Comparison of ENCODE assay signal across 8 cellular contexts in genomic region chr18:32093106-32093511, GRCh38. TPM values are rescaled to one million over a fixed set of nuclear protein-coding genes. Genes with fewer than 3 reads are reported as not detected.
A peak's percentile ranks its signal among the peaks of the same experiment; 100 is the strongest.
DNase-seq lines count a peak whose midpoint lies in the region; ATAC-seq and TF ChIP-seq lines count a peak whose summit lies in the region.

No MANE protein-coding gene starts in this region.

- H3K27me3 ChIP-seq in AG04450 (ENCODE audit: control insufficient read depth, insufficient read depth, low read length) (no peaks in the 10 kb centered on the region), mesendoderm (ENCODE audit: insufficient read depth, low read length, poor library complexity) (no peaks in the 10 kb centered on the region)

- H3K4me3 Mint-ChIP-seq in activated CD8-positive, alpha-beta T cell treated with anti-CD3 and anti-CD28 coated beads for 36 hours, result peak overlapping the region; percentile 97

- H3K27me3 Mint-ChIP-seq in activated CD8-positive, alpha-beta T cell treated with anti-CD3 and anti-CD28 coated beads for 36 hours, result no peaks in the 10 kb centered on the region

- H3K9me3 ChIP-seq in AG04450 (ENCODE audit: control insufficient read depth, insufficient read depth, low read length), result peaks cover 4% of the 10 kb centered on the region; the same call in 1 of the 2 replicates

- H3K9ac ChIP-seq in mesendoderm (ENCODE audit: low read length), result peak overlapping the region; percentile 97

- peak overlapping the region; percentile 56 for H3K4ac ChIP-seq in mesendoderm (ENCODE audit: low read depth, low read length)

- intact Hi-C loops in activated CD8-positive, alpha-beta T cell treated with anti-CD3 and anti-CD28 coated beads for 36 hours (cut with micrococcal nuclease), result loop anchor here (2.0 to 5.0 kb wide), 3 partner anchors 46 to 151 kb away; partner anchors contain the start of genes RNF125 and TRAPPC8

- no peak overlapping the region for H2AK5ac ChIP-seq in mesendoderm (ENCODE audit: low read length)

- CTCF ChIA-PET in AG04450 (lab: Charles Lee), result no interaction called here
- CTCF ChIA-PET in activated CD8-positive, alpha-beta T cell treated with anti-CD3 and anti-CD28 coated beads for 36 hours (lab: Charles Lee), result interaction anchor here (1.0 kb wide), 1 partner anchor 14 kb away, joined by 3 read pairs; no protein-coding TSS in a partner anchor

- peaks cover 3% of the 10 kb centered on the region for H3K4me1 ChIP-seq in mesendoderm (ENCODE audit: control insufficient read depth, low read depth, low read length)

- H3K36me3 ChIP-seq in mesendoderm (ENCODE audit: control insufficient read depth, insufficient read depth, low read length), result peaks cover 1% of the 10 kb centered on the region

- H4K8ac ChIP-seq in mesendoderm (ENCODE audit: low read depth, low read length), result no peak overlapping the region

- POLR2A ChIA-PET in AG04450 (lab: Yijun Ruan, JAX), result interaction anchor here (0.5 kb wide), 2 partner anchors 10 to 243 kb away, joined by 3 to 8 read pairs; no protein-coding TSS in a partner anchor
- POLR2A ChIA-PET in activated CD8-positive, alpha-beta T cell treated with anti-CD3 and anti-CD28 coated beads for 36 hours (lab: Charles Lee), result interaction anchor here (1.0 to 3.2 kb wide), 7 partner anchors 9 to 149 kb away, joined by 3 to 54 read pairs (median 9); partner anchors contain the start of genes RNF125 and TRAPPC8

- H3K4me3 ChIP-seq in AG04450 (ENCODE audit: low read depth, low read length) (peak overlapping the region; percentile 94), mesendoderm (ENCODE audit: low read length) (peak overlapping the region; percentile 63)

- peak overlapping the region; percentile 99 for H3K56ac ChIP-seq in mesendoderm (ENCODE audit: low read length)

- no peak overlapping the region for H4K5ac ChIP-seq in mesendoderm (ENCODE audit: low read length)

- H3K79me1 ChIP-seq in mesendoderm (ENCODE audit: low read length), result peaks cover 9% of the 10 kb centered on the region

- TF ChIP-seq CTCF in AG04450 (IDR thresholded peaks at IDR 0.05; ENCODE audit: low read depth, low read length), result no peak
- no peak for TF ChIP-seq CTCF in activated CD8-positive, alpha-beta T cell treated with anti-CD3 and anti-CD28 coated beads for 36 hours (IDR thresholded peaks at IDR 0.05)

- peak overlapping the region; percentile 97 for H3K27ac Mint-ChIP-seq in activated CD8-positive, alpha-beta T cell treated with anti-CD3 and anti-CD28 coated beads for 36 hours

- peaks cover 43% of the 10 kb centered on the region for H3K79me2 ChIP-seq in mesendoderm (ENCODE audit: control insufficient read depth, insufficient read depth, low read length)

- H3K36me3 Mint-ChIP-seq in activated CD8-positive, alpha-beta T cell treated with anti-CD3 and anti-CD28 coated beads for 36 hours (ENCODE audit: low read depth), result peaks cover 37% of the 10 kb centered on the region

- no peaks in the 10 kb centered on the region for H3K9me3 Mint-ChIP-seq in activated CD8-positive, alpha-beta T cell treated with anti-CD3 and anti-CD28 coated beads for 36 hours

- H3K27ac ChIP-seq in AG04450 (ENCODE audit: low read depth, low read length), result peak overlapping the region; percentile 77
- peak overlapping the region; percentile 86 for H3K27ac ChIP-seq in mesendoderm (ENCODE audit: low read depth, low read length)

- whole genome bisulfite sequencing in mesendoderm (ENCODE audit: extremely low coverage, insufficient coverage, low lambda C conversion rate), result no CpG with 5 or more reads among the region's 32 CpGs

- peak overlapping the region; percentile 51 for H3K4me2 ChIP-seq in mesendoderm (ENCODE audit: low read length)

- H3K4me1 Mint-ChIP-seq in activated CD8-positive, alpha-beta T cell treated with anti-CD3 and anti-CD28 coated beads for 36 hours (ENCODE audit: low read depth), result peaks cover 40% of the 10 kb centered on the region

- no peak overlapping the region for H2BK120ac ChIP-seq in mesendoderm (ENCODE audit: low read depth, low read length)

- ATAC-seq in GM18517 (IDR thresholded peaks at IDR 0.05; ENCODE audit: unreplicated experiment), result peak; percentile 31
- ATAC-seq in HG03025 (IDR thresholded peaks at IDR 0.05; ENCODE audit: low FRiP score, unreplicated experiment), result peak; percentile 46
- ATAC-seq in activated CD8-positive, alpha-beta T cell treated with anti-CD3 and anti-CD28 coated beads for 36 hours, result no peak

- peak overlapping the region; percentile 96 for H3K18ac ChIP-seq in mesendoderm (ENCODE audit: low read length)

- H3K23ac ChIP-seq in mesendoderm (ENCODE audit: low read length), result no peak overlapping the region

- H2BK15ac ChIP-seq in mesendoderm (replicated peaks; ENCODE audit: low read depth), result no peak overlapping the region

- no peak overlapping the region for H2BK5ac ChIP-seq in mesendoderm (ENCODE audit: low read length)

- DNase-seq in AG04450 (ENCODE audit: low read depth, low spot score) (peak; percentile 11), NCI-H2196 (lab: John Stamatoyannopoulos, UW; ENCODE audit: unreplicated experiment) (peak; percentile 30), epidermal melanocyte (ENCODE audit: insufficient read length, low spot score) (peak; percentile 50), mesendoderm (peak; percentile 82)
- DNase-seq in activated CD8-positive, alpha-beta T cell treated with anti-CD3 and anti-CD28 coated beads for 36 hours, result peak; percentile 40
- peak; percentile 19 for DNase-seq in stimulated activated naive CD4-positive, alpha-beta T cell treated with Interleukin-2 at 50 U/mL for 16 hours (lab: John Stamatoyannopoulos, UW)

RNA-seq across cellular contexts. Expression of gene RNF138, which starts 1.4 kb away (rescaled TPM):
- 10.6 and 12.5 TPM in 2 replicates for polyA plus RNA-seq in AG04450 (2011; rRNA removed)
- 23.8 and 26.9 TPM in 2 replicates for polyA minus RNA-seq in AG04450 (2011; rRNA and poly(A)+ RNA removed)
- total RNA-seq in activated CD8-positive, alpha-beta T cell treated with anti-CD3 and anti-CD28 coated beads for 36 hours, result 10 to 100 TPM; 86.0 to 89.5 TPM
- polyA plus RNA-seq in mesendoderm (2013, experiment 1 of 2), result 57.7 TPM
- polyA plus RNA-seq in mesendoderm (2013, experiment 2 of 2), result 57.6 TPM

Comparison
In these comparisons a context has a peak if more than half of its experiments do, and no peak if none do; other contexts are left out.
1. DNase-seq: peak in every context shown above with its lines; median percentile 82 in mesendoderm; 50 in epidermal melanocyte; 40 in activated CD8-positive, alpha-beta T cell treated with anti-CD3 and anti-CD28 coated beads for 36 hours; 30 in NCI-H2196; 19 in stimulated activated naive CD4-positive, alpha-beta T cell treated with Interleukin-2 at 50 U/mL for 16 hours; 11 in AG04450.